6 cellular contexts compared by ENCODE assay signal in genomic region chr17:51505450-51505849, GRCh38.
"Had no signal": no experiment of that assay in that cellular context is flagged by ENCODE, and none has a peak within 500 bp of the region (broad histone marks: within the 10 kb centered on the region; RNA-seq: fewer than 3 reads in every experiment).

No MANE protein-coding gene starts in this region.

- H3K4me3 ChIP-seq: K562 had no signal

- H3K27ac ChIP-seq: HL-60 had no signal

- DNase-seq: IMR-90, KBM-7 had no signal

- FAIRE-seq: HepG2, HTR-8/SVneo, K562 had no signal

- ATAC-seq: HepG2, K562 had no signal
